9 cellular contexts compared by ENCODE assay signal in the genomic region with DNA sequence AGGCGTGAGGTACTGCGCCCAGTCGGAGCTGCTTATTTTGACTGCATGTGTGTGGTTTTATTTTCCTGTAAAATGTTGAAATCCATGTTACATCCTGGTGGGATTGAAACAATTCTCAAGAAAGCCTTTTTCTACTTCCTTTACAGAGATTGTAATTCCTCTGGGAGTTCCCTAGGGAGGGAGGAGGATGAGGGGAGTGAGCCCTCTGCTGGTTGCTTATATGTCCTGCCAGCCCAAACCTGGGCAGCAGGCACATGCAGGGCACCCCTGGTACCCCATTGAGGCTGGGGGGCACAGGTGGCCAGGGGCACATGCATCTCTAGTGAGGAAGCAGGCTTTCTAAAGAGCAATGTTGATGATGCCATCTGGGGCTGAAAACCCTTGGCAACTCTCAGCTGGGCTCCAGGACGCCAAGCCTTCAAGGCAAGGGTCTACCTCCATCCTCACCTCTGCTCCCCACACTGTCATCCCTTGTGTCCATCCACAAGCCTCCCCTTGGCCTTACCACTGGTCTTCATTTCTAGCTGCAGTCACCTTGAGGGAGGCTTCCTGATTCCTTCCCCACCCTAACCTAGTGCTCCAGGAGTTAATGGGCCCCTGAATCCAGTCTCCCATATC.
A peak's percentile ranks its signal among the peaks of the same experiment; 100 is the strongest.
DNase-seq lines count a peak whose midpoint lies in the region; ATAC-seq and TF ChIP-seq lines count a peak whose summit lies in the region.
"Had no signal": no experiment of that assay in that cellular context is flagged by ENCODE, and none has a peak within 500 bp of the region (broad histone marks: within the 10 kb centered on the region; RNA-seq: fewer than 3 reads in every experiment).

No MANE protein-coding gene starts in this region.

- no peak overlapping the region for H3K4me3 ChIP-seq in astrocyte of the cerebellum (ENCODE audit: low read depth, low read length)

- TF ChIP-seq CTCF in LNCAP (IDR thresholded peaks at IDR 0.05) (peak; percentile 89), astrocyte of the cerebellum (IDR thresholded peaks at IDR 0.05; ENCODE audit: low read depth, low read length, missing control alignments) (peak; percentile 71)

- ATAC-seq in left colon (peak; percentile 79), GM21367 (IDR thresholded peaks at IDR 0.05; ENCODE audit: unreplicated experiment) (no peak), GM19452 (IDR thresholded peaks at IDR 0.05; ENCODE audit: unreplicated experiment) (no peak)

- DNase-seq in EH (ENCODE audit: low read depth), result peak; percentile 74
- peak; percentile 15 for DNase-seq in astrocyte of the cerebellum (ENCODE audit: low read depth)
- peak in 1 of 2 donors; percentile 51 for DNase-seq in left colon
- no peak for DNase-seq in stimulated activated CD4-positive, alpha-beta T cell treated with anti-CD3 and anti-CD28 coated beads, Interleukin-12 subunit alpha, Interleukin-12 subunit beta, amount 100 ng/mL, for 4 hours
- no peak for DNase-seq in cerebellum (ENCODE audit: low spot score)
- DNase-seq: T-cell had no signal

- intact Hi-C loops in left colon (cut with DNase I, micrococcal nuclease), result loop anchor here in 1 of 2 donors (10.0 kb wide), 1 partner anchor 280 kb away; no protein-coding TSS in a partner anchor

- in situ Hi-C loops in astrocyte of the cerebellum (cut with HindIII; ENCODE audit: low sequenced_read_pairs), result loop anchor here (25.0 kb wide), 2 partner anchors 103 to 353 kb away; a partner anchor contains a TSS

Comparison
In these comparisons a context has a peak if more than half of its experiments do, and no peak if none do; other contexts are left out.
1. DNase-seq: peak in EH (single experiment) and astrocyte of the cerebellum (single experiment); none in stimulated activated CD4-positive, alpha-beta T cell treated with anti-CD3 and anti-CD28 coated beads, Interleukin-12 subunit alpha, Interleukin-12 subunit beta, amount 100 ng/mL, for 4 hours (single experiment) and cerebellum (single experiment).